ENCODE assay signal across 11 cellular contexts in the genomic region with DNA sequence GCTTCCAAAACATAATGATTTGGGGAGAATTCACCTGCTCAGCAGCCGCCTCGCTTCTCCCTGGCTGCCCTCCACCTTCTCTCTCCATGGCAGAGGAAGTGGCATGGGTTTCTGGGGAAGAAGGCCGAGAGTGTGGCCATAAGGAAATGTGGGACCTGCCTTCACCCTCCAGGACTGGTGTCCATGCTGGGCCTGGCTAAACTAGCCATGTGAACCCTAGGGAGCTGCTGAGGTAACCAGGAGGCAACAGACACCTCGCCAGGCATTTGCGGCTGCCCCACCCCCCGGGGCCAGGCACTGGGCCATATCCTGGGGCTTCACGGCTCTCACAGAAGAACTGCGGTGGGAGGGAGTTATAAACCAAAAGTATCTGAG. TPM values are rescaled to one million over a fixed set of nuclear protein-coding genes. Genes with fewer than 3 reads are reported as not detected.
DNase-seq lines count a peak whose midpoint lies in the region; ATAC-seq and TF ChIP-seq lines count a peak whose summit lies in the region.
"Had no signal": no experiment of that assay in that cellular context is flagged by ENCODE, and none has a peak within 500 bp of the region (broad histone marks: within the 10 kb centered on the region; RNA-seq: fewer than 3 reads in every experiment).

No MANE protein-coding gene starts in this region.

- H3K9me3 ChIP-seq in left lung: no peaks in the 10 kb centered on the region

- H3K36me3 Mint-ChIP-seq in HFFc6 (ENCODE audit: low read depth): no peaks in the 10 kb centered on the region
- H3K36me3 Mint-ChIP-seq: naive thymus-derived CD4-positive, alpha-beta T cell had no signal

- ATAC-seq in left lung (peak; percentile 74), GM18498 (IDR thresholded peaks at IDR 0.05; ENCODE audit: unreplicated experiment) (no peak)
- ATAC-seq: naive thymus-derived CD4-positive, alpha-beta T cell had no signal

- peaks cover 8 to 33% of the 10 kb centered on the region in 2 donors for H3K4me1 ChIP-seq in left lung

- H3K27me3 Mint-ChIP-seq in HFFc6 (ENCODE audit: insufficient read depth): peaks cover 4% of the 10 kb centered on the region; the same call in 1 of the 2 replicates

- H3K27ac ChIP-seq in left lung (peak overlapping the region; percentile 20 to 83), skin epidermis (peak overlapping the region in 13 of 21 experiments; percentile 16 to 72 (median 43))

- DNase-seq in HK-2 (ENCODE audit: unreplicated experiment): peak; percentile 73
- DNase-seq in choroid plexus epithelial cell (ENCODE audit: low read depth): peak; percentile 24
- no peak for DNase-seq in left lung
- DNase-seq in COR-L47 (lab: John Stamatoyannopoulos, UW): no peak
- no peak for DNase-seq in HFFc6
- no peak for DNase-seq in OCI-M1 (lab: John Stamatoyannopoulos, UW)
- DNase-seq: activated T-cell treated with anti-CD3 and anti-CD28 coated beads for 4 hours; naive thymus-derived CD4-positive, alpha-beta T cell; stimulated activated CD4-positive, alpha-beta T cell treated with anti-CD3 and anti-CD28 coated beads, Interleukin-12 subunit alpha, Interleukin-12 subunit beta, amount 100 ng/mL, for 4 hours had no signal

- H3K27me3 ChIP-seq in left lung: no peaks in the 10 kb centered on the region

- peaks cover 27% of the 10 kb centered on the region for H3K4me1 Mint-ChIP-seq in HFFc6 (ENCODE audit: low read depth)
- H3K4me1 Mint-ChIP-seq: naive thymus-derived CD4-positive, alpha-beta T cell had no signal

- no peaks in the 10 kb centered on the region for H3K9me3 Mint-ChIP-seq in HFFc6
- H3K9me3 Mint-ChIP-seq: naive thymus-derived CD4-positive, alpha-beta T cell had no signal

- intact Hi-C loops in left lung (cut with DNase I): no loop called here

- H3K4me3 Mint-ChIP-seq in HFFc6: no peak overlapping the region
- H3K4me3 Mint-ChIP-seq: naive thymus-derived CD4-positive, alpha-beta T cell had no signal

- TF ChIP-seq CTCF in choroid plexus epithelial cell (conservative IDR thresholded peaks at IDR 0.05; ENCODE audit: low read depth, low read length): no peak
- TF ChIP-seq CTCF in left lung (IDR thresholded peaks at IDR 0.05): no peak
- no peak for TF ChIP-seq CTCF in HFFc6 (IDR thresholded peaks at IDR 0.05)

- H3K27ac Mint-ChIP-seq in HFFc6: no peak overlapping the region

- H3K36me3 ChIP-seq in left lung: no peaks in the 10 kb centered on the region

- no peak overlapping the region for H3K4me3 ChIP-seq in choroid plexus epithelial cell (ENCODE audit: low read depth, low read length)
- no peak overlapping the region for H3K4me3 ChIP-seq in left lung
- H3K4me3 ChIP-seq in skin epidermis: no peak overlapping the region

RNA-seq across cellular contexts. Expression of a gene that starts 9.9 kb away (rescaled TPM):
- total RNA-seq in left lung: 10 to 100 TPM; 64.0 to 72.3 TPM
- total RNA-seq in HFFc6 (2021; fragmentation: NEBNext Ultra II Directional; extraction: Animal tissue kit (Norgen Biotek cat#: 25700)): 10 to 100 TPM; 14.2 to 22.0 (median 18.8) TPM

RNA-seq across cellular contexts. Expression of a gene that starts 44.9 kb away (rescaled TPM):
- total RNA-seq in left lung: 100 to 1,000 TPM; 118 to 141 TPM
- 100 to 1,000 TPM in 3 of 6 experiments, 10 to 100 TPM in 3; 84.7 to 103 (median 99.7) TPM for total RNA-seq in HFFc6 (2021; fragmentation: NEBNext Ultra II Directional; extraction: Animal tissue kit (Norgen Biotek cat#: 25700))

Comparison
In these comparisons a context has a peak if more than half of its experiments do, and no peak if none do; other contexts are left out.
1. DNase-seq: peak in HK-2 (single experiment) and choroid plexus epithelial cell (single experiment); none in left lung (0 of 2), COR-L47 (single experiment), HFFc6 (single experiment) and OCI-M1 (single experiment).